In the genomic region with DNA sequence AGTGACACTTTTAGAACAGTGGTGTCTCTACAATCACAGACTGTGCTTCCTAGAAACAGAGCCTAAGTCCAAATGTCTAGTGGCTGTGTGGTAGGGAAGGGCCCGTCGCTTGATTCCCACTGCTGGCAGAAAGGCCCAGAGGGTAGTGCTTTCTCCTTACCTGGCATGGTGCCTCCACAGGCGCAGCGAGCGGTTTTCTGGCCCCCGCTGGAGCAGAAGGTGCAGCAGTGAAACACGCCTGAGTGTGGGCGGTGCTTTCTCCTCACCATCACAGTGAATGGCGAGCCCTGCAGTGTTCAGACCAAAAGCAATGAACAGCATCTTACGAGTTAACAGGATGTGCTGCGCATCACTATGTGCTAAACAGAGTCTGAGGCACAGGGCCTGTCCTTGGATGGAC, we compare ENCODE assay signal across 2 cellular contexts.
TF ChIP-seq lines count a peak whose summit lies in the region.

No MANE protein-coding gene starts in this region.

TF ChIP-seq in GM23338, 12 proteins besides CTCF, POLR2A, EP300 and RAD21:
- TF ChIP-seq POLR2AphosphoS5 (IDR thresholded peaks at IDR 0.05; ENCODE audit: low read depth) (peak; percentile 28; the same call in 1 of the 2 replicates), CREB1 (CRISPR knock-in tag; IDR thresholded peaks at IDR 0.05; ENCODE audit: low read depth) (no peak), EZH2phosphoT487 (IDR thresholded peaks at IDR 0.05; ENCODE audit: unreplicated experiment) (no peak), ZNF114 (CRISPR knock-in tag; IDR thresholded peaks at IDR 0.05) (no peak)
- TF ChIP-seq, protein P1, sequence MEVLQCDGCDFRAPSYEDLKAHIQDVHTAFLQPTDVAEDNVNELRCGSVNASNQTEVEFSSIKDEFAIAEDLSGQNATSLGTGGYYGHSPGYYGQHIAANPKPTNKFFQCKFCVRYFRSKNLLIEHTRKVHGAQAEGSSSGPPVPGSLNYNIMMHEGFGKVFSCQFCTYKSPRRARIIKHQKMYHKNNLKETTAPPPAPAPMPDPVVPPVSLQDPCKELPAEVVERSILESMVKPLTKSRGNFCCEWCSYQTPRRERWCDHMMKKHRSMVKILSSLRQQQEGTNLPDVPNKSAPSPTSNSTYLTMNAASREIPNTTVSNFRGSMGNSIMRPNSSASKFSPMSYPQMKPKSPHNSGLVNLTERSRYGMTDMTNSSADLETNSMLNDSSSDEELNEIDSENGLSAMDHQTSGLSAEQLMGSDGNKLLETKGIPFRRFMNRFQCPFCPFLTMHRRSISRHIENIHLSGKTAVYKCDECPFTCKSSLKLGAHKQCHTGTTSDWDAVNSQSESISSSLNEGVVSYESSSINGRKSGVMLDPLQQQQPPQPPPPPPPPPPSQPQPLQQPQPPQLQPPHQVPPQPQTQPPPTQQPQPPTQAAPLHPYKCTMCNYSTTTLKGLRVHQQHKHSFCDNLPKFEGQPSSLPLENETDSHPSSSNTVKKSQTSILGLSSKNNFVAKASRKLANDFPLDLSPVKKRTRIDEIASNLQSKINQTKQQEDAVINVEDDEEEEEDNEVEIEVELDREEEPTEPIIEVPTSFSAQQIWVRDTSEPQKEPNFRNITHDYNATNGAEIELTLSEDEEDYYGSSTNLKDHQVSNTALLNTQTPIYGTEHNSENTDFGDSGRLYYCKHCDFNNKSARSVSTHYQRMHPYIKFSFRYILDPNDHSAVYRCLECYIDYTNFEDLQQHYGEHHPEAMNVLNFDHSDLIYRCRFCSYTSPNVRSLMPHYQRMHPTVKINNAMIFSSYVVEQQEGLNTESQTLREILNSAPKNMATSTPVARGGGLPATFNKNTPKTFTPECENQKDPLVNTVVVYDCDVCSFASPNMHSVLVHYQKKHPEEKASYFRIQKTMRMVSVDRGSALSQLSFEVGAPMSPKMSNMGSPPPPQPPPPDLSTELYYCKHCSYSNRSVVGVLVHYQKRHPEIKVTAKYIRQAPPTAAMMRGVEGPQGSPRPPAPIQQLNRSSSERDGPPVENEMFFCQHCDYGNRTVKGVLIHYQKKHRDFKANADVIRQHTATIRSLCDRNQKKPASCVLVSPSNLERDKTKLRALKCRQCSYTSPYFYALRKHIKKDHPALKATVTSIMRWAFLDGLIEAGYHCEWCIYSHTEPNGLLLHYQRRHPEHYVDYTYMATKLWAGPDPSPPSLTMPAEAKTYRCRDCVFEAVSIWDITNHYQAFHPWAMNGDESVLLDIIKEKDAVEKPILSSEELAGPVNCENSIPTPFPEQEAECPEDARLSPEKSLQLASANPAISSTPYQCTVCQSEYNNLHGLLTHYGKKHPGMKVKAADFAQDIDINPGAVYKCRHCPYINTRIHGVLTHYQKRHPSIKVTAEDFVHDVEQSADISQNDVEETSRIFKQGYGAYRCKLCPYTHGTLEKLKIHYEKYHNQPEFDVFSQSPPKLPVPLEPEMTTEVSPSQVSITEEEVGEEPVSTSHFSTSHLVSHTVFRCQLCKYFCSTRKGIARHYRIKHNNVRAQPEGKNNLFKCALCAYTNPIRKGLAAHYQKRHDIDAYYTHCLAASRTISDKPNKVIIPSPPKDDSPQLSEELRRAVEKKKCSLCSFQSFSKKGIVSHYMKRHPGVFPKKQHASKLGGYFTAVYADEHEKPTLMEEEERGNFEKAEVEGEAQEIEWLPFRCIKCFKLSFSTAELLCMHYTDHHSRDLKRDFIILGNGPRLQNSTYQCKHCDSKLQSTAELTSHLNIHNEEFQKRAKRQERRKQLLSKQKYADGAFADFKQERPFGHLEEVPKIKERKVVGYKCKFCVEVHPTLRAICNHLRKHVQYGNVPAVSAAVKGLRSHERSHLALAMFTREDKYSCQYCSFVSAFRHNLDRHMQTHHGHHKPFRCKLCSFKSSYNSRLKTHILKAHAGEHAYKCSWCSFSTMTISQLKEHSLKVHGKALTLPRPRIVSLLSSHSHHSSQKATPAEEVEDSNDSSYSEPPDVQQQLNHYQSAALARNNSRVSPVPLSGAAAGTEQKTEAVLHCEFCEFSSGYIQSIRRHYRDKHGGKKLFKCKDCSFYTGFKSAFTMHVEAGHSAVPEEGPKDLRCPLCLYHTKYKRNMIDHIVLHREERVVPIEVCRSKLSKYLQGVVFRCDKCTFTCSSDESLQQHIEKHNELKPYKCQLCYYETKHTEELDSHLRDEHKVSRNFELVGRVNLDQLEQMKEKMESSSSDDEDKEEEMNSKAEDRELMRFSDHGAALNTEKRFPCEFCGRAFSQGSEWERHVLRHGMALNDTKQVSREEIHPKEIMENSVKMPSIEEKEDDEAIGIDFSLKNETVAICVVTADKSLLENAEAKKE (CRISPR knock-in tag; IDR thresholded peaks at IDR 0.05): no peak

TF ChIP-seq in K562, 482 proteins besides CTCF, POLR2A, EP300 and RAD21:
- TF ChIP-seq MEF2A (IDR thresholded peaks at IDR 0.05; ENCODE audit: control insufficient read depth, low read depth, low read length) (no peak), BMI1 (IDR thresholded peaks at IDR 0.05; ENCODE audit: low read length) (no peak), POLR2G (IDR thresholded peaks at IDR 0.05; ENCODE audit: low read depth, low read length) (0 out of 2 replicates have a peak, but pooled peaks have one; percentile 5), ZC3H8 (IDR thresholded peaks at IDR 0.05) (no peak)
